Comparison of ENCODE assay signal across 1 cellular context in genomic region chr17:47544327-47544726, GRCh38.
TF ChIP-seq lines count a peak whose summit lies in the region.

No MANE protein-coding gene starts in this region.

TF ChIP-seq in HEK293, 187 proteins besides CTCF, POLR2A, EP300 and RAD21 (continued from another document):
- TF ChIP-seq GFI1B (tag by site-specific recombination; IDR thresholded peaks at IDR 0.05), result 0 out of 2 replicates have a peak, but pooled peaks have one; percentile 47
- TF ChIP-seq ZNF121 (tag by site-specific recombination; IDR thresholded peaks at IDR 0.05), result 0 out of 2 replicates have a peak, but pooled peaks have one; percentile 9
- TF ChIP-seq ZNF354C (tag by site-specific recombination; IDR thresholded peaks at IDR 0.05; ENCODE audit: borderline replicate concordance, low read depth), result 0 out of 2 replicates have a peak, but pooled peaks have one; percentile 67
- TF ChIP-seq ZNF639 (tag by site-specific recombination; IDR thresholded peaks at IDR 0.05), result 0 out of 2 replicates have a peak, but pooled peaks have one; percentile 59
- TF ChIP-seq REST (tag by site-specific recombination; IDR thresholded peaks at IDR 0.05), result peak; percentile 81
- peak; percentile 80 for TF ChIP-seq ZNF629 (tag by site-specific recombination; IDR thresholded peaks at IDR 0.05)
- TF ChIP-seq ZNF529 (tag by site-specific recombination; IDR thresholded peaks at IDR 0.05; ENCODE audit: insufficient replicate concordance), result peak; percentile 70
- peak; percentile 34; the same call in 1 of the 2 replicates for TF ChIP-seq ZNF24 (tag by site-specific recombination; IDR thresholded peaks at IDR 0.05)
- TF ChIP-seq GLI2 (tag by site-specific recombination; IDR thresholded peaks at IDR 0.05; ENCODE audit: borderline replicate concordance, low read depth), result peak; percentile 45; the same call in 1 of the 2 replicates
- peak; percentile 46; the same call in 1 of the 2 replicates for TF ChIP-seq WT1 (tag by site-specific recombination; IDR thresholded peaks at IDR 0.05)
- TF ChIP-seq ZNF664 (tag by site-specific recombination; IDR thresholded peaks at IDR 0.05), result peak; percentile 84
- TF ChIP-seq ZNF510 (tag by site-specific recombination; IDR thresholded peaks at IDR 0.05; ENCODE audit: insufficient replicate concordance), result peak; percentile 84
- TF ChIP-seq ZNF580 (tag by site-specific recombination; IDR thresholded peaks at IDR 0.05), result peak; percentile 85
- peak; percentile 51; the same call in 1 of the 2 replicates for TF ChIP-seq ZFP3 (tag by site-specific recombination; IDR thresholded peaks at IDR 0.05; ENCODE audit: low read depth)
- peak; percentile 89 for TF ChIP-seq ZBTB11 (tag by site-specific recombination; conservative IDR thresholded peaks at IDR 0.05; ENCODE audit: low read depth)
- TF ChIP-seq OVOL3 (tag by site-specific recombination; IDR thresholded peaks at IDR 0.05), result peak; percentile 66; the same call in 1 of the 2 replicates
- peak; percentile 47; the same call in 1 of the 2 replicates for TF ChIP-seq KLF7 (tag by site-specific recombination; IDR thresholded peaks at IDR 0.05; ENCODE audit: borderline replicate concordance)
- TF ChIP-seq ZNF623 (tag by site-specific recombination; IDR thresholded peaks at IDR 0.05), result peak; percentile 88
- peak; percentile 84 for TF ChIP-seq ZNF433 (tag by site-specific recombination; IDR thresholded peaks at IDR 0.05; ENCODE audit: low read depth)
- TF ChIP-seq ZNF138 (tag by site-specific recombination; IDR thresholded peaks at IDR 0.05; ENCODE audit: borderline replicate concordance), result 0 out of 2 replicates have a peak, but pooled peaks have one; percentile 60
- TF ChIP-seq ZBTB8A (tag by site-specific recombination; IDR thresholded peaks at IDR 0.05), result peak; percentile 93
- TF ChIP-seq ZNF341 (tag by site-specific recombination; IDR thresholded peaks at IDR 0.05; ENCODE audit: low read depth), result 0 out of 2 replicates have a peak, but pooled peaks have one; percentile 22
- 0 out of 2 replicates have a peak, but pooled peaks have one; percentile 31 for TF ChIP-seq RBAK (tag by site-specific recombination; IDR thresholded peaks at IDR 0.05)
- 0 out of 2 replicates have a peak, but pooled peaks have one; percentile 58 for TF ChIP-seq ZNF19 (tag by site-specific recombination; IDR thresholded peaks at IDR 0.05; ENCODE audit: low read depth)
- TF ChIP-seq ZNF394 (tag by site-specific recombination; IDR thresholded peaks at IDR 0.05; ENCODE audit: borderline replicate concordance), result peak; percentile 98
- peak; percentile 96; the same call in 1 of the 2 replicates for TF ChIP-seq ZNF202 (tag by site-specific recombination; IDR thresholded peaks at IDR 0.05; ENCODE audit: borderline replicate concordance)
- peak; percentile 43; the same call in 1 of the 2 replicates for TF ChIP-seq ZNF501 (tag by site-specific recombination; IDR thresholded peaks at IDR 0.05)
- 0 out of 2 replicates have a peak, but pooled peaks have one; percentile 47 for TF ChIP-seq ZNF404 (tag by site-specific recombination; IDR thresholded peaks at IDR 0.05)
- peak; percentile 70 for TF ChIP-seq ZNF654 (tag by site-specific recombination; IDR thresholded peaks at IDR 0.05; ENCODE audit: low read depth)
- peak; percentile 86 for TF ChIP-seq ZXDB (tag by site-specific recombination; IDR thresholded peaks at IDR 0.05)
TF ChIP-seq in HEK293: peak in this region for 50; not testable (repeated sequence) for 137.
